ENCODE assay signal across 1 cellular context in the genomic region with DNA sequence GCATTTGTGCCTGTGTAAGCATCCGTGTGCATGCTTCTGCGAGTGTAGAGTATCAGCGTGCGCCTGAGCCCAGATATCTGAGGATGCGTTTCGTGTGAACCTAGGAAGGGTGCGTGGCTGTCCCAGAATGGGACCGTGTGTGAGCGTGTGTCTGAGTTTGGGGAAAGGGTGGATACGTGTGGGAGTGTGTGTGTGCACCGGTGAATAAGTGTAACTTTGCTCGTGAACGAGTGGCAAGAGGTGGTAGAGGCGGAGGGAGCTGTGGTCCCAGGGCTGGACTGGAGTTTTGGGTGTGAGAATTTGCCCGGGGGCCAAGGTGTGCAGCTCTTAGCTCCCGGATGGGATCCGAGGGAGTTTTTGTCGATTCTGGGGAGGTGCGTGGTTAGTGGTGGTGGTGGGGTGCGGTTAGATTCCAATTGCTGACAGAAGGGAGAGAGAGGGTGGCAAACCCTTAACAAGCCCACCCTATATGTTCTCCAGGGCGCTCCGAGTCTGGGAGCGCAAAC.
TF ChIP-seq lines count a peak whose summit lies in the region.

No MANE protein-coding gene starts in this region.

TF ChIP-seq in HepG2, 621 proteins besides CTCF, POLR2A, EP300 and RAD21 (continued from another document and continues in another):
- TF ChIP-seq, protein P1, sequence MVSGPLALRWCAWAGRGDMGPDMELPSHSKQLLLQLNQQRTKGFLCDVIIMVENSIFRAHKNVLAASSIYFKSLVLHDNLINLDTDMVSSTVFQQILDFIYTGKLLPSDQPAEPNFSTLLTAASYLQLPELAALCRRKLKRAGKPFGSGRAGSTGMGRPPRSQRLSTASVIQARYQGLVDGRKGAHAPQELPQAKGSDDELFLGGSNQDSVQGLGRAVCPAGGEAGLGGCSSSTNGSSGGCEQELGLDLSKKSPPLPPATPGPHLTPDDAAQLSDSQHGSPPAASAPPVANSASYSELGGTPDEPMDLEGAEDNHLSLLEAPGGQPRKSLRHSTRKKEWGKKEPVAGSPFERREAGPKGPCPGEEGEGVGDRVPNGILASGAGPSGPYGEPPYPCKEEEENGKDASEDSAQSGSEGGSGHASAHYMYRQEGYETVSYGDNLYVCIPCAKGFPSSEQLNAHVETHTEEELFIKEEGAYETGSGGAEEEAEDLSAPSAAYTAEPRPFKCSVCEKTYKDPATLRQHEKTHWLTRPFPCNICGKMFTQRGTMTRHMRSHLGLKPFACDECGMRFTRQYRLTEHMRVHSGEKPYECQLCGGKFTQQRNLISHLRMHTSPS (CRISPR knock-in tag; IDR thresholded peaks at IDR 0.05; ENCODE audit: low read depth) = no peak
- TF ChIP-seq, protein P2, sequence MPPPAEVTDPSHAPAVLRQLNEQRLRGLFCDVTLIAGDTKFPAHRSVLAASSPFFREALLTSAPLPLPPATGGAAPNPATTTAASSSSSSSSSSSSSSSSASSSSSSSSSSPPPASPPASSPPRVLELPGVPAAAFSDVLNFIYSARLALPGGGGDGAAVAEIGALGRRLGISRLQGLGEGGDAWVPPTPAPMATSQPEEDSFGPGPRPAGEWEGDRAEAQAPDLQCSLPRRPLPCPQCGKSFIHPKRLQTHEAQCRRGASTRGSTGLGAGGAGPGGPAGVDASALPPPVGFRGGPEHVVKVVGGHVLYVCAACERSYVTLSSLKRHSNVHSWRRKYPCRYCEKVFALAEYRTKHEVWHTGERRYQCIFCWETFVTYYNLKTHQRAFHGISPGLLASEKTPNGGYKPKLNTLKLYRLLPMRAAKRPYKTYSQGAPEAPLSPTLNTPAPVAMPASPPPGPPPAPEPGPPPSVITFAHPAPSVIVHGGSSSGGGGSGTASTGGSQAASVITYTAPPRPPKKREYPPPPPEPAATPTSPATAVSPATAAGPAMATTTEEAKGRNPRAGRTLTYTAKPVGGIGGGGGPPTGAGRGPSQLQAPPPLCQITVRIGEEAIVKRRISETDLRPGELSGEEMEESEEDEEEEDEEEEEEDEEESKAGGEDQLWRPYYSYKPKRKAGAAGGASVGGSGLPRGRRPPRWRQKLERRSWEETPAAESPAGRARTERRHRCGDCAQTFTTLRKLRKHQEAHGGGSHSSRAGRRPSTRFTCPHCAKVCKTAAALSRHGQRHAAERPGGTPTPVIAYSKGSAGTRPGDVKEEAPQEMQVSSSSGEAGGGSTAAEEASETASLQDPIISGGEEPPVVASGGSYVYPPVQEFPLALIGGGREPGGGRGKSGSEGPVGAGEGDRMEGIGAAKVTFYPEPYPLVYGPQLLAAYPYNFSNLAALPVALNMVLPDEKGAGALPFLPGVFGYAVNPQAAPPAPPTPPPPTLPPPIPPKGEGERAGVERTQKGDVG (CRISPR knock-in tag; IDR thresholded peaks at IDR 0.05; ENCODE audit: borderline replicate concordance) = no peak
- TF ChIP-seq EZH2 (conservative IDR thresholded peaks at IDR 0.05; ENCODE audit: low read depth, low read length) (no peak), ZNF446 (CRISPR knock-in tag; IDR thresholded peaks at IDR 0.05) (no peak), SP4 (CRISPR knock-in tag; IDR thresholded peaks at IDR 0.05) (no peak), EED (CRISPR knock-in tag; IDR thresholded peaks at IDR 0.05) (no peak), ZBTB38 (CRISPR knock-in tag; IDR thresholded peaks at IDR 0.05) (no peak), MXI1 (IDR thresholded peaks at IDR 0.05; ENCODE audit: borderline replicate concordance, low read depth, low read length) (no peak), GABPA (IDR thresholded peaks at IDR 0.05; ENCODE audit: low read depth, low read length) (no peak), GABPA (CRISPR knock-in tag; IDR thresholded peaks at IDR 0.05; ENCODE audit: low read depth) (no peak), ZNF260 (CRISPR knock-in tag; IDR thresholded peaks at IDR 0.05; ENCODE audit: borderline replicate concordance, low read depth) (no peak), GATAD2A (CRISPR knock-in tag; IDR thresholded peaks at IDR 0.05) (no peak), ZNF746 (CRISPR knock-in tag; IDR thresholded peaks at IDR 0.05) (no peak), ZNF350 (CRISPR knock-in tag; IDR thresholded peaks at IDR 0.05; ENCODE audit: borderline replicate concordance, low read depth) (no peak), BRCA1 (CRISPR knock-in tag; IDR thresholded peaks at IDR 0.05) (no peak), BHLHE40 (IDR thresholded peaks at IDR 0.05; ENCODE audit: low read length) (no peak), TMF1 (CRISPR knock-in tag; IDR thresholded peaks at IDR 0.05; ENCODE audit: low read depth) (0 out of 2 replicates have a peak, but pooled peaks have one; percentile 20), TBX3 (IDR thresholded peaks at IDR 0.05; ENCODE audit: borderline replicate concordance) (no peak), RORA (CRISPR knock-in tag; IDR thresholded peaks at IDR 0.05) (no peak), ATF7 (IDR thresholded peaks at IDR 0.05) (no peak), ATF7 (CRISPR knock-in tag; IDR thresholded peaks at IDR 0.05) (no peak), TRIM24 (CRISPR knock-in tag; IDR thresholded peaks at IDR 0.05) (no peak), ZNF780A (CRISPR knock-in tag; IDR thresholded peaks at IDR 0.05) (0 out of 2 replicates have a peak, but pooled peaks have one; percentile 34), AGO2 (optimal IDR thresholded peaks at IDR 0.05; ENCODE audit: low read depth, low read length) (no peak), ZNF530 (CRISPR knock-in tag; IDR thresholded peaks at IDR 0.05; ENCODE audit: low read depth) (no peak), ZBTB3 (CRISPR knock-in tag; IDR thresholded peaks at IDR 0.05; ENCODE audit: borderline replicate concordance, low read depth) (no peak), ARHGAP35 (CRISPR knock-in tag; IDR thresholded peaks at IDR 0.05; ENCODE audit: borderline replicate concordance) (0 out of 2 replicates have a peak, but pooled peaks have one; percentile 13), JUNB (CRISPR knock-in tag; IDR thresholded peaks at IDR 0.05; ENCODE audit: borderline replicate concordance) (peak; percentile 76; the same call in 1 of the 2 replicates), MATR3 (CRISPR knock-in tag; IDR thresholded peaks at IDR 0.05) (no peak), ZNF788 (CRISPR knock-in tag; IDR thresholded peaks at IDR 0.05; ENCODE audit: borderline replicate concordance) (no peak), ZNF619 (CRISPR knock-in tag; IDR thresholded peaks at IDR 0.05) (no peak), ARID2 (CRISPR knock-in tag; IDR thresholded peaks at IDR 0.05; ENCODE audit: borderline replicate concordance) (peak; percentile 49; the same call in 1 of the 2 replicates)
- TF ChIP-seq, protein P3, sequence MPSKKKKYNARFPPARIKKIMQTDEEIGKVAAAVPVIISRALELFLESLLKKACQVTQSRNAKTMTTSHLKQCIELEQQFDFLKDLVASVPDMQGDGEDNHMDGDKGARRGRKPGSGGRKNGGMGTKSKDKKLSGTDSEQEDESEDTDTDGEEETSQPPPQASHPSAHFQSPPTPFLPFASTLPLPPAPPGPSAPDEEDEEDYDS (CRISPR knock-in tag; IDR thresholded peaks at IDR 0.05) = peak; percentile 41; the same call in 1 of the 2 replicates
- TF ChIP-seq, protein P4, sequence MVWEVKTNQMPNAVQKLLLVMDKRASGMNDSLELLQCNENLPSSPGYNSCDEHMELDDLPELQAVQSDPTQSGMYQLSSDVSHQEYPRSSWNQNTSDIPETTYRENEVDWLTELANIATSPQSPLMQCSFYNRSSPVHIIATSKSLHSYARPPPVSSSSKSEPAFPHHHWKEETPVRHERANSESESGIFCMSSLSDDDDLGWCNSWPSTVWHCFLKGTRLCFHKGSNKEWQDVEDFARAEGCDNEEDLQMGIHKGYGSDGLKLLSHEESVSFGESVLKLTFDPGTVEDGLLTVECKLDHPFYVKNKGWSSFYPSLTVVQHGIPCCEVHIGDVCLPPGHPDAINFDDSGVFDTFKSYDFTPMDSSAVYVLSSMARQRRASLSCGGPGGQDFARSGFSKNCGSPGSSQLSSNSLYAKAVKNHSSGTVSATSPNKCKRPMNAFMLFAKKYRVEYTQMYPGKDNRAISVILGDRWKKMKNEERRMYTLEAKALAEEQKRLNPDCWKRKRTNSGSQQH (CRISPR knock-in tag; IDR thresholded peaks at IDR 0.05; ENCODE audit: low read depth) = no peak
- TF ChIP-seq, protein P5, sequence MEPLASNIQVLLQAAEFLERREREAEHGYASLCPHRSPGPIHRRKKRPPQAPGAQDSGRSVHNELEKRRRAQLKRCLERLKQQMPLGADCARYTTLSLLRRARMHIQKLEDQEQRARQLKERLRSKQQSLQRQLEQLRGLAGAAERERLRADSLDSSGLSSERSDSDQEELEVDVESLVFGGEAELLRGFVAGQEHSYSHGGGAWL (CRISPR knock-in tag; IDR thresholded peaks at IDR 0.05) = no peak
- TF ChIP-seq, protein P6, sequence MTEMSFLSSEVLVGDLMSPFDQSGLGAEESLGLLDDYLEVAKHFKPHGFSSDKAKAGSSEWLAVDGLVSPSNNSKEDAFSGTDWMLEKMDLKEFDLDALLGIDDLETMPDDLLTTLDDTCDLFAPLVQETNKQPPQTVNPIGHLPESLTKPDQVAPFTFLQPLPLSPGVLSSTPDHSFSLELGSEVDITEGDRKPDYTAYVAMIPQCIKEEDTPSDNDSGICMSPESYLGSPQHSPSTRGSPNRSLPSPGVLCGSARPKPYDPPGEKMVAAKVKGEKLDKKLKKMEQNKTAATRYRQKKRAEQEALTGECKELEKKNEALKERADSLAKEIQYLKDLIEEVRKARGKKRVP (CRISPR knock-in tag; IDR thresholded peaks at IDR 0.05) = no peak
- TF ChIP-seq, protein P7, sequence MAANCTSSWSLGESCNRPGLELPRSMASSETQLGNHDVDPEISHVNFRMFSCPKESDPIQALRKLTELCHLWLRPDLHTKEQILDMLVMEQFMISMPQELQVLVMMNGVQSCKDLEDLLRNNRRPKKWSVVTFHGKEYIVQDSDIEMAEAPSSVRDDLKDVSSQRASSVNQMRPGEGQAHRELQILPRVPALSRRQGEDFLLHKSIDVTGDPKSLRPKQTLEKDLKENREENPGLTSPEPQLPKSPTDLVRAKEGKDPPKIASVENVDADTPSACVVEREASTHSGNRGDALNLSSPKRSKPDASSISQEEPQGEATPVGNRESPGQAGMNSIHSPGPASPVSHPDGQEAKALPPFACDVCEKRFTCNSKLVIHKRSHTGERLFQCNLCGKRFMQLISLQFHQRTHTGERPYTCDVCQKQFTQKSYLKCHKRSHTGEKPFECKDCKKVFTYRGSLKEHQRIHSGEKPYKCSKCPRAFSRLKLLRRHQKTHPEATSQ (CRISPR knock-in tag; IDR thresholded peaks at IDR 0.05; ENCODE audit: borderline replicate concordance) = 0 out of 2 replicates have a peak, but pooled peaks have one; percentile 58
- TF ChIP-seq, protein P8, sequence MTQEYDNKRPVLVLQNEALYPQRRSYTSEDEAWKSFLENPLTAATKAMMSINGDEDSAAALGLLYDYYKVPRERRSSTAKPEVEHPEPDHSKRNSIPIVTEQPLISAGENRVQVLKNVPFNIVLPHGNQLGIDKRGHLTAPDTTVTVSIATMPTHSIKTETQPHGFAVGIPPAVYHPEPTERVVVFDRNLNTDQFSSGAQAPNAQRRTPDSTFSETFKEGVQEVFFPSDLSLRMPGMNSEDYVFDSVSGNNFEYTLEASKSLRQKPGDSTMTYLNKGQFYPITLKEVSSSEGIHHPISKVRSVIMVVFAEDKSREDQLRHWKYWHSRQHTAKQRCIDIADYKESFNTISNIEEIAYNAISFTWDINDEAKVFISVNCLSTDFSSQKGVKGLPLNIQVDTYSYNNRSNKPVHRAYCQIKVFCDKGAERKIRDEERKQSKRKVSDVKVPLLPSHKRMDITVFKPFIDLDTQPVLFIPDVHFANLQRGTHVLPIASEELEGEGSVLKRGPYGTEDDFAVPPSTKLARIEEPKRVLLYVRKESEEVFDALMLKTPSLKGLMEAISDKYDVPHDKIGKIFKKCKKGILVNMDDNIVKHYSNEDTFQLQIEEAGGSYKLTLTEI (CRISPR knock-in tag; conservative IDR thresholded peaks at IDR 0.05) = no peak
- TF ChIP-seq, protein P9, sequence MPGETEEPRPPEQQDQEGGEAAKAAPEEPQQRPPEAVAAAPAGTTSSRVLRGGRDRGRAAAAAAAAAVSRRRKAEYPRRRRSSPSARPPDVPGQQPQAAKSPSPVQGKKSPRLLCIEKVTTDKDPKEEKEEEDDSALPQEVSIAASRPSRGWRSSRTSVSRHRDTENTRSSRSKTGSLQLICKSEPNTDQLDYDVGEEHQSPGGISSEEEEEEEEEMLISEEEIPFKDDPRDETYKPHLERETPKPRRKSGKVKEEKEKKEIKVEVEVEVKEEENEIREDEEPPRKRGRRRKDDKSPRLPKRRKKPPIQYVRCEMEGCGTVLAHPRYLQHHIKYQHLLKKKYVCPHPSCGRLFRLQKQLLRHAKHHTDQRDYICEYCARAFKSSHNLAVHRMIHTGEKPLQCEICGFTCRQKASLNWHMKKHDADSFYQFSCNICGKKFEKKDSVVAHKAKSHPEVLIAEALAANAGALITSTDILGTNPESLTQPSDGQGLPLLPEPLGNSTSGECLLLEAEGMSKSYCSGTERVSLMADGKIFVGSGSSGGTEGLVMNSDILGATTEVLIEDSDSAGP (CRISPR knock-in tag; IDR thresholded peaks at IDR 0.05; ENCODE audit: borderline replicate concordance) = no peak
- TF ChIP-seq, protein P10, sequence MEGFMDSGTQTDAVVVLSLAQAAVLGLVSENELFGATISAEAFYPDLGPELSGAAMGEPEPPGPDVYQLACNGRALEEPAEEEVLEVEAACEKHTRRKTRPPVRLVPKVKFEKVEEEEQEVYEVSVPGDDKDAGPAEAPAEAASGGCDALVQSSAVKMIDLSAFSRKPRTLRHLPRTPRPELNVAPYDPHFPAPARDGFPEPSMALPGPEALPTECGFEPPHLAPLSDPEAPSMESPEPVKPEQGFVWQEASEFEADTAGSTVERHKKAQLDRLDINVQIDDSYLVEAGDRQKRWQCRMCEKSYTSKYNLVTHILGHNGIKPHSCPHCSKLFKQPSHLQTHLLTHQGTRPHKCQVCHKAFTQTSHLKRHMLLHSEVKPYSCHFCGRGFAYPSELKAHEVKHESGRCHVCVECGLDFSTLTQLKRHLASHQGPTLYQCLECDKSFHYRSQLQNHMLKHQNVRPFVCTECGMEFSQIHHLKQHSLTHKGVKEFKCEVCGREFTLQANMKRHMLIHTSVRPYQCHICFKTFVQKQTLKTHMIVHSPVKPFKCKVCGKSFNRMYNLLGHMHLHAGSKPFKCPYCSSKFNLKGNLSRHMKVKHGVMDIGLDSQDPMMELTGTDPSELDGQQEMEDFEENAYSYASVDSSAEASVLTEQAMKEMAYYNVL (CRISPR knock-in tag; IDR thresholded peaks at IDR 0.05; ENCODE audit: borderline replicate concordance) = no peak
- TF ChIP-seq, protein P11, sequence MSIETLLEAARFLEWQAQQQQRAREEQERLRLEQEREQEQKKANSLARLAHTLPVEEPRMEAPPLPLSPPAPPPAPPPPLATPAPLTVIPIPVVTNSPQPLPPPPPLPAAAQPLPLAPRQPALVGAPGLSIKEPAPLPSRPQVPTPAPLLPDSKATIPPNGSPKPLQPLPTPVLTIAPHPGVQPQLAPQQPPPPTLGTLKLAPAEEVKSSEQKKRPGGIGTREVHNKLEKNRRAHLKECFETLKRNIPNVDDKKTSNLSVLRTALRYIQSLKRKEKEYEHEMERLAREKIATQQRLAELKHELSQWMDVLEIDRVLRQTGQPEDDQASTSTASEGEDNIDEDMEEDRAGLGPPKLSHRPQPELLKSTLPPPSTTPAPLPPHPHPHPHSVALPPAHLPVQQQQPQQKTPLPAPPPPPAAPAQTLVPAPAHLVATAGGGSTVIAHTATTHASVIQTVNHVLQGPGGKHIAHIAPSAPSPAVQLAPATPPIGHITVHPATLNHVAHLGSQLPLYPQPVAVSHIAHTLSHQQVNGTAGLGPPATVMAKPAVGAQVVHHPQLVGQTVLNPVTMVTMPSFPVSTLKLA (IDR thresholded peaks at IDR 0.05) = no peak
